In genomic region chr12:96204381-96204780, GRCh38 we compare ENCODE assay signal across 22 cellular contexts.
"Had no signal": no experiment of that assay in that cellular context is flagged by ENCODE, and none has a peak within 500 bp of the region (broad histone marks: within the 10 kb centered on the region; RNA-seq: fewer than 3 reads in every experiment).

No MANE protein-coding gene starts in this region.

- H3K36me3 Mint-ChIP-seq: WTC11 had no signal

- H3K27me3 ChIP-seq: cardiac muscle cell, dorsolateral prefrontal cortex, right atrium auricular region, SJSA1, suprapubic skin had no signal

- H3K36me3 ChIP-seq: cardiac muscle cell, prostate gland, right atrium auricular region, suprapubic skin had no signal

- H3K4me1 ChIP-seq: prostate gland had no signal

- H3K27me3 Mint-ChIP-seq: activated CD4-positive, alpha-beta T cell treated with anti-CD3 and anti-CD28 coated beads, Interleukin-2, amount 10 ng/mL, durations not matched to agents 24 days and 14 days; activated CD8-positive, alpha-beta T cell treated with anti-CD3 and anti-CD28 coated beads for 36 hours; activated naive CD4-positive, alpha-beta T cell treated with anti-CD3 and anti-CD28 coated beads, Interleukin-2, amount 10 ng/mL, durations not matched to agents 7 days and 5 days; activated T-cell treated with anti-CD3 and anti-CD28 coated beads, Interleukin-2, amount 50 U/mL, for 24 hours; stimulated activated naive CD8-positive, alpha-beta T cell treated with anti-CD3 and anti-CD28 coated beads, Interleukin-15, amount 100 ng/mL, for 72 hours had no signal

- H3K4me3 Mint-ChIP-seq: activated CD8-positive, alpha-beta T cell treated with anti-CD3 and anti-CD28 coated beads for 36 hours; activated naive CD4-positive, alpha-beta T cell treated with anti-CD3 and anti-CD28 coated beads, Interleukin-2, amount 10 ng/mL, durations not matched to agents 7 days and 5 days; activated T-cell treated with anti-CD3 and anti-CD28 coated beads, Interleukin-2, amount 50 U/mL, for 24 hours; endodermal cell; nephron progenitor cell; stimulated activated naive CD8-positive, alpha-beta T cell treated with anti-CD3 and anti-CD28 coated beads, Interleukin-15, amount 100 ng/mL, for 72 hours; WTC11 had no signal

- H3K27ac Mint-ChIP-seq: activated CD8-positive, alpha-beta T cell treated with anti-CD3 and anti-CD28 coated beads for 36 hours; endodermal cell; nephron progenitor cell; stimulated activated naive CD8-positive, alpha-beta T cell treated with anti-CD3 and anti-CD28 coated beads, Interleukin-15, amount 100 ng/mL, for 72 hours had no signal

- H3K4me3 ChIP-seq: cardiac muscle cell, dorsolateral prefrontal cortex, prostate gland, right atrium auricular region, SJSA1, suprapubic skin had no signal

- H3K9me3 Mint-ChIP-seq: activated CD4-positive, alpha-beta T cell treated with anti-CD3 and anti-CD28 coated beads, Interleukin-2, amount 10 ng/mL, durations not matched to agents 24 days and 14 days; activated CD8-positive, alpha-beta T cell treated with anti-CD3 and anti-CD28 coated beads for 36 hours; activated T-cell treated with anti-CD3 and anti-CD28 coated beads, Interleukin-2, amount 50 U/mL, for 24 hours; endodermal cell; stimulated activated naive CD8-positive, alpha-beta T cell treated with anti-CD3 and anti-CD28 coated beads, Interleukin-15, amount 100 ng/mL, for 72 hours; WTC11 had no signal

- H3K9me3 ChIP-seq: prostate gland, right atrium auricular region, SJSA1, suprapubic skin had no signal

- DNase-seq: activated CD4-positive, alpha-beta T cell treated with anti-CD3 and anti-CD28 coated beads, Interleukin-2, amount 10 ng/mL, durations not matched to agents 24 days and 14 days; activated CD8-positive, alpha-beta T cell treated with anti-CD3 and anti-CD28 coated beads for 36 hours; activated effector memory CD4-positive, alpha-beta T cell treated with Interleukin-2 at 50 U/mL for 16 hours; activated naive CD4-positive, alpha-beta T cell treated with anti-CD3 and anti-CD28 coated beads, Interleukin-2, amount 10 ng/mL, durations not matched to agents 7 days and 5 days; activated T-cell treated with anti-CD3 and anti-CD28 coated beads, Interleukin-2, amount 50 U/mL, for 24 hours; amniotic stem cell; dorsolateral prefrontal cortex; endodermal cell; erythroblast; head of caudate nucleus; midbrain; nephron progenitor cell; stimulated activated CD4-positive, alpha-beta T cell treated with anti-CD3 and anti-CD28 coated beads, Interleukin-2, amount 100 ng/mL, for 24 hours; stimulated activated naive CD8-positive, alpha-beta T cell treated with anti-CD3 and anti-CD28 coated beads, Interleukin-15, amount 100 ng/mL, for 72 hours; trophoblast cell had no signal

- H3K27ac ChIP-seq: cardiac muscle cell, dorsolateral prefrontal cortex, prostate gland, right atrium auricular region, SJSA1, suprapubic skin had no signal

- ATAC-seq: activated CD8-positive, alpha-beta T cell treated with anti-CD3 and anti-CD28 coated beads for 36 hours; left lobe of liver; stimulated activated naive CD8-positive, alpha-beta T cell treated with anti-CD3 and anti-CD28 coated beads, Interleukin-15, amount 100 ng/mL, for 72 hours; WTC11 had no signal
